In genomic region chr14:75454963-75455546, GRCh38 we compare ENCODE assay signal across 11 cellular contexts. TPM values are rescaled to one million over a fixed set of nuclear protein-coding genes. Genes with fewer than 3 reads are reported as not detected.
DNase-seq lines count a peak whose midpoint lies in the region; TF ChIP-seq lines count a peak whose summit lies in the region.
"Had no signal": no experiment of that assay in that cellular context is flagged by ENCODE, and none has a peak within 500 bp of the region (broad histone marks: within the 10 kb centered on the region; RNA-seq: fewer than 3 reads in every experiment).

No MANE protein-coding gene starts in this region.

- TF ChIP-seq CTCF in HFFc6 (IDR thresholded peaks at IDR 0.05) = no peak
- TF ChIP-seq CTCF in adrenal gland (IDR thresholded peaks at IDR 0.05) = no peak
- TF ChIP-seq CTCF in stomach (IDR thresholded peaks at IDR 0.05) = no peak
- no peak for TF ChIP-seq CTCF in GM10266 (IDR thresholded peaks at IDR 0.05; ENCODE audit: control insufficient read depth, insufficient read depth, low read depth, missing control alignments)

- TF ChIP-seq POLR2A in adrenal gland (IDR thresholded peaks at IDR 0.05) (no peak), stomach (IDR thresholded peaks at IDR 0.05) (no peak)

- TF ChIP-seq EP300 in stomach (IDR thresholded peaks at IDR 0.05) = no peak

- peak; percentile 65 for DNase-seq in HFFc6
- peak; percentile 48 to 91 (median 87) for DNase-seq in adrenal gland
- DNase-seq in hepatic stellate cell (ENCODE audit: low spot score) = peak; percentile 57
- peak; percentile 65 for DNase-seq in stomach
- no peak for DNase-seq in NCI-H2227 treated with DMSO at 0.1 percent for 48 hours (lab: John Stamatoyannopoulos, UW)
- DNase-seq in amniotic stem cell (lab: John Stamatoyannopoulos, UW) = no peak
- no peak for DNase-seq in GM10266 (ENCODE audit: extremely low spot score)
- no peak for DNase-seq in RKO (ENCODE audit: low spot score)
- DNase-seq: activated CD4-positive, alpha-beta T cell treated with anti-CD3 and anti-CD28 coated beads, Interleukin-2, amount 50 U/mL, for 48 hours; stimulated activated CD4-positive, alpha-beta T cell treated with anti-CD3 and anti-CD28 coated beads, Interleukin-4, amount 100 ng/mL, for 24 hours had no signal

- H3K4me3 ChIP-seq in adrenal gland (no peak overlapping the region), stomach (no peak overlapping the region)

- H3K36me3 ChIP-seq in adrenal gland (replicated peaks in 1 of 2) (peaks cover 0 to under 1% of the 10 kb centered on the region in 2 donors), stomach (no peaks in the 10 kb centered on the region)

- H3K36me3 Mint-ChIP-seq in HFFc6 (ENCODE audit: low read depth) = peaks cover 26% of the 10 kb centered on the region

- H3K4me1 ChIP-seq in adrenal gland (replicated peaks in 1 of 2) (peaks cover 29 to 53% of the 10 kb centered on the region in 2 donors), stomach (peaks cover 64 to 100% (median 88%) of the 10 kb centered on the region in 4 donors)

- peaks cover 1% of the 10 kb centered on the region for H3K27me3 Mint-ChIP-seq in HFFc6 (ENCODE audit: insufficient read depth)

- H3K27me3 ChIP-seq in adrenal gland (no peaks in the 10 kb centered on the region), stomach (no peaks in the 10 kb centered on the region)

- H3K9me3 ChIP-seq in adrenal gland (replicated peaks in 1 of 3) (no peaks in the 10 kb centered on the region), stomach (no peaks in the 10 kb centered on the region)

- peak overlapping the region; percentile 53 for H3K27ac Mint-ChIP-seq in HFFc6

- intact Hi-C loops in adrenal gland (cut with DNase I) (no loop called here), stomach (cut with DNase I; ENCODE audit: low total_unique reads) (no loop called here)

- 45 to 64% (median 59%) methylated on average over 9 to 12 of the region's 12 CpGs for WGBS in adrenal gland, 4 donors
- 43 to 59% (median 49%) methylated on average over 12 of the region's 12 CpGs for WGBS in stomach, 5 donors

- H3K27ac ChIP-seq in adrenal gland = peak overlapping the region in 2 of 5 donors; percentile 0 to 47
- H3K27ac ChIP-seq in stomach = peak overlapping the region in 2 of 5 donors; percentile 78 to 79
- H3K27ac ChIP-seq: KMS-11 had no signal

- H3K4me1 Mint-ChIP-seq in HFFc6 (ENCODE audit: low read depth) = peaks cover 77% of the 10 kb centered on the region

- H3K4me3 Mint-ChIP-seq in HFFc6 = 0 out of 2 replicates have a peak overlapping the region, but pooled peaks have one; percentile 19

- no peaks in the 10 kb centered on the region for H3K9me3 Mint-ChIP-seq in HFFc6

RNA-seq across cellular contexts. Expression of gene JDP2, which starts 27.2 kb away (rescaled TPM):
- 10 to 100 TPM; 48.0 to 67.8 (median 61.8) TPM for total RNA-seq in HFFc6 (2021; fragmentation: NEBNext Ultra II Directional; extraction: Animal tissue kit (Norgen Biotek cat#: 25700))
- 10 to 100 TPM; 22.0 to 59.8 (median 34.5) TPM for total RNA-seq in adrenal gland
- 10 to 100 TPM; 11.6 to 32.6 (median 12.4) TPM for polyA plus RNA-seq in adrenal gland
- 100 to 1,000 TPM in 1 of 5 donors, 10 to 100 TPM in 4; 10.3 to 145 (median 21.6) TPM for total RNA-seq in stomach
- polyA plus RNA-seq in stomach = 10 to 100 TPM; 18.5 to 82.5 (median 41.5) TPM

Comparison
In these comparisons a context has a peak if more than half of its experiments do, and no peak if none do; other contexts are left out.
1. DNase-seq: peak in HFFc6 (single experiment), adrenal gland (7 of 7), hepatic stellate cell (single experiment) and stomach (single experiment); none in NCI-H2227 treated with DMSO at 0.1 percent for 48 hours (single experiment), amniotic stem cell (single experiment), GM10266 (single experiment) and RKO (single experiment).